In genomic region chr17:76922967-76923366, GRCh38 we compare ENCODE assay signal across 25 cellular contexts. TPM values are rescaled to one million over a fixed set of nuclear protein-coding genes. Genes with fewer than 3 reads are reported as not detected.
"Had no signal": no experiment of that assay in that cellular context is flagged by ENCODE, and none has a peak within 500 bp of the region (broad histone marks: within the 10 kb centered on the region; RNA-seq: fewer than 3 reads in every experiment).

No MANE protein-coding gene starts in this region.

- H3K4me1 ChIP-seq: colonic mucosa, left lung, lower lobe of right lung had no signal

- ATAC-seq: effector memory CD8-positive, alpha-beta T cell; esophagus mucosa; gastrocnemius medialis; left cardiac atrium; left lung; left ventricle myocardium superior; lower lobe of right lung; mucosa of descending colon had no signal

- H3K27ac ChIP-seq: colonic mucosa, epithelial cell of prostate, esophagus squamous epithelium, gastrocnemius medialis, heart right ventricle, left lung, lower lobe of right lung had no signal

- H3K27me3 ChIP-seq: colonic mucosa had no signal

- H3K4me3 ChIP-seq: colonic mucosa, esophagus squamous epithelium, gastrocnemius medialis, heart right ventricle, left lung, lower lobe of right lung, mucosa of descending colon had no signal

- FAIRE-seq: endometrium, islet of Langerhans, keratinocyte had no signal

- H3K9me3 ChIP-seq: colonic mucosa, esophagus squamous epithelium, gastrocnemius medialis, heart right ventricle, left lung, lower lobe of right lung, mucosa of descending colon had no signal

- DNase-seq: colonic mucosa; cortex of kidney; effector CD8-positive, alpha-beta T cell; effector memory CD8-positive, alpha-beta T cell; endodermal cell; erythroblast; esophagus squamous epithelium; foreskin fibroblast; foreskin melanocyte; gastrocnemius medialis; glutamatergic neuron; heart right ventricle; hippocampal formation; left cardiac atrium; left ventricle myocardium superior; lower lobe of right lung; mesenchymal stem cell; mucosa of descending colon; naive B cell had no signal

- H3K36me3 ChIP-seq: colonic mucosa, esophagus squamous epithelium, gastrocnemius medialis, heart right ventricle, left lung, lower lobe of right lung had no signal

RNA-seq across cellular contexts. Expression of gene MGAT5B, which starts 54.8 kb away (rescaled TPM):
- total RNA-seq: gastrocnemius medialis, left ventricle myocardium superior had no signal
